In the genomic region with DNA sequence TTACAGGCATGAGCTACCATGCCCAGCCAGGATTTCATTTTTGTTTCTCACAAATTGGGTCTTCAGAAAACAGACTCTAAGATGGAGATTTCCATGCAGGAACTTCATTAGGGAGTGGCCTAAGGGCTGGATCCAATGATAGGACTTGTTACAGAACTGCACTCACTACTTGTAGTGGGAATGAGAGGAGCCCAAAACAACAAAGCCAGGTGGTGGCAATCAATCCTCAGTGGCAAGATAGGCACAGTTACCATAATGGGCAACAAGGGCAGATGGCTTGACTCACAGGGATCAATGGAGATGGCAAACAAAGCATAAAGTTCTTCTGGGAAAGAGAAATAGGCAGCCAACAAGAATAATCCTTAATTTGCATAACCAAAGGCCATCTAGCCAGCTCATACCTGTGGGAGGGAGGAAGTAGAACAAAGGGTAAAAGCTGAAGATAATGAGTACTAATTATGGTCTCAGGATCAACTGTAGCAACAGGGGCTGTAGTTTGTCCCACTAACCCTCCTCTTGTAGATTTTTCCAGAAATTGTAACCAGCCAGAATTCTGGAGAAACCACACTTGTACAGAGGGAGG, we compare ENCODE assay signal across 24 cellular contexts.
DNase-seq lines count a peak whose midpoint lies in the region; ATAC-seq, FAIRE-seq and TF ChIP-seq lines count a peak whose summit lies in the region.
"Had no signal": no experiment of that assay in that cellular context is flagged by ENCODE, and none has a peak within 500 bp of the region (broad histone marks: within the 10 kb centered on the region; RNA-seq: fewer than 3 reads in every experiment).

No MANE protein-coding gene starts in this region.

- POLR2A ChIA-PET in GM10248 (lab: Yijun Ruan, JAX): no interaction called here

- TF ChIP-seq CTCF in GM10248 (IDR thresholded peaks at IDR 0.05; ENCODE audit: control extremely low read depth, extremely low read depth, low read depth, missing control alignments): no peak

- ATAC-seq in HG03159 (IDR thresholded peaks at IDR 0.05; ENCODE audit: unreplicated experiment): no peak
- ATAC-seq: foreskin keratinocyte, heart right ventricle, psoas muscle had no signal

- CTCF ChIA-PET in GM10248 (lab: Yijun Ruan, JAX): interaction anchor here (1.6 kb wide), 1 partner anchor 13 kb away, joined by 4 read pairs; no protein-coding TSS in a partner anchor

- FAIRE-seq in RCC 7860 (lab: Jason Lieb, UNC): no peak
- FAIRE-seq: astrocyte, H54, HTR-8/SVneo, urothelium cell line had no signal

- DNase-seq in DMS153 (lab: John Stamatoyannopoulos, UW) (peak; percentile 80), GM10248 (ENCODE audit: extremely low spot score) (peak; percentile 9), NCI-H146 (lab: John Stamatoyannopoulos, UW) (peak; percentile 54), germinal center (ENCODE audit: low spot score) (peak; percentile 2), NCI-H345 (lab: John Stamatoyannopoulos, UW) (no peak), RCC 7860 (ENCODE audit: low spot score) (no peak)
- DNase-seq: activated CD4-positive, alpha-beta T cell treated with anti-CD3 and anti-CD28 coated beads for 4 hours; activated effector memory CD4-positive, alpha-beta T cell treated with Interleukin-2 at 50 U/mL for 16 hours; activated T-cell treated with anti-CD3 and anti-CD28 coated beads for 4 hours; C1 segment of cervical spinal cord; central memory CD4-positive, alpha-beta T cell; foreskin keratinocyte; heart right ventricle; KG1; NCI-H187; NCI-H446 treated with DMSO at 0.1 percent for 48 hours; psoas muscle; stimulated activated CD4-positive, alpha-beta T cell treated with anti-CD3 and anti-CD28 coated beads, Interleukin-15, amount 100 ng/mL, for 24 hours; stimulated activated naive CD4-positive, alpha-beta T cell treated with Interleukin-2 at 50 U/mL for 16 hours had no signal

Comparison
In these comparisons a context has a peak if more than half of its experiments do, and no peak if none do; other contexts are left out.
1. DNase-seq: peak in DMS153 (single experiment), GM10248 (single experiment), NCI-H146 (single experiment) and germinal center (single experiment); none in NCI-H345 (single experiment) and RCC 7860 (single experiment).